1 cellular context compared by ENCODE assay signal in the genomic region with DNA sequence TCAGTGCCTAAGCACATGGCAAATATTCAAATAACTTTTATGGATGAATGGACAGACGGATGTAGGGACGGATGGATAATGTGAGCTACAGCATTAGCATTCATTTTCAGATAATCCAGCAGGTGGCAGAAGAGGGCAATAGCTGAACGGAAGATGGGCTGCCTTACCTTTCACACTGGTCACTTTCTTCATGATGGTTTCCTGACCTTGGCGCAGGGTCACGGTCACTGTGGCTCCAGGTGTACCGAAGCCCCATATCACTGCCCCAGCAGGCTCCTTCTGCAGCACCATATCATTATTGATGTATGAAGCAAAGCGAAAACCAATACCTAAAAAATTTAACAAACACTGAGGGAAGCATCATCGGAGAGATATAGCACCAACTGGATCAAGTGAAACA.
A peak's percentile ranks its signal among the peaks of the same experiment; 100 is the strongest.
TF ChIP-seq lines count a peak whose summit lies in the region.

No MANE protein-coding gene starts in this region.

TF ChIP-seq in HepG2, 621 proteins besides CTCF, POLR2A, EP300 and RAD21 (continued from another document and continues in another):
- TF ChIP-seq, protein P1, sequence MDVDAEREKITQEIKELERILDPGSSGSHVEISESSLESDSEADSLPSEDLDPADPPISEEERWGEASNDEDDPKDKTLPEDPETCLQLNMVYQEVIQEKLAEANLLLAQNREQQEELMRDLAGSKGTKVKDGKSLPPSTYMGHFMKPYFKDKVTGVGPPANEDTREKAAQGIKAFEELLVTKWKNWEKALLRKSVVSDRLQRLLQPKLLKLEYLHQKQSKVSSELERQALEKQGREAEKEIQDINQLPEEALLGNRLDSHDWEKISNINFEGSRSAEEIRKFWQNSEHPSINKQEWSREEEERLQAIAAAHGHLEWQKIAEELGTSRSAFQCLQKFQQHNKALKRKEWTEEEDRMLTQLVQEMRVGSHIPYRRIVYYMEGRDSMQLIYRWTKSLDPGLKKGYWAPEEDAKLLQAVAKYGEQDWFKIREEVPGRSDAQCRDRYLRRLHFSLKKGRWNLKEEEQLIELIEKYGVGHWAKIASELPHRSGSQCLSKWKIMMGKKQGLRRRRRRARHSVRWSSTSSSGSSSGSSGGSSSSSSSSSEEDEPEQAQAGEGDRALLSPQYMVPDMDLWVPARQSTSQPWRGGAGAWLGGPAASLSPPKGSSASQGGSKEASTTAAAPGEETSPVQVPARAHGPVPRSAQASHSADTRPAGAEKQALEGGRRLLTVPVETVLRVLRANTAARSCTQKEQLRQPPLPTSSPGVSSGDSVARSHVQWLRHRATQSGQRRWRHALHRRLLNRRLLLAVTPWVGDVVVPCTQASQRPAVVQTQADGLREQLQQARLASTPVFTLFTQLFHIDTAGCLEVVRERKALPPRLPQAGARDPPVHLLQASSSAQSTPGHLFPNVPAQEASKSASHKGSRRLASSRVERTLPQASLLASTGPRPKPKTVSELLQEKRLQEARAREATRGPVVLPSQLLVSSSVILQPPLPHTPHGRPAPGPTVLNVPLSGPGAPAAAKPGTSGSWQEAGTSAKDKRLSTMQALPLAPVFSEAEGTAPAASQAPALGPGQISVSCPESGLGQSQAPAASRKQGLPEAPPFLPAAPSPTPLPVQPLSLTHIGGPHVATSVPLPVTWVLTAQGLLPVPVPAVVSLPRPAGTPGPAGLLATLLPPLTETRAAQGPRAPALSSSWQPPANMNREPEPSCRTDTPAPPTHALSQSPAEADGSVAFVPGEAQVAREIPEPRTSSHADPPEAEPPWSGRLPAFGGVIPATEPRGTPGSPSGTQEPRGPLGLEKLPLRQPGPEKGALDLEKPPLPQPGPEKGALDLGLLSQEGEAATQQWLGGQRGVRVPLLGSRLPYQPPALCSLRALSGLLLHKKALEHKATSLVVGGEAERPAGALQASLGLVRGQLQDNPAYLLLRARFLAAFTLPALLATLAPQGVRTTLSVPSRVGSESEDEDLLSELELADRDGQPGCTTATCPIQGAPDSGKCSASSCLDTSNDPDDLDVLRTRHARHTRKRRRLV (CRISPR knock-in tag; IDR thresholded peaks at IDR 0.05), result no peak
- no peak for TF ChIP-seq ZNF224 (CRISPR knock-in tag; IDR thresholded peaks at IDR 0.05)
- no peak for TF ChIP-seq CREB1 (IDR thresholded peaks at IDR 0.05)
- TF ChIP-seq CREB1 (CRISPR knock-in tag; IDR thresholded peaks at IDR 0.05), result no peak
- 0 out of 2 replicates have a peak, but pooled peaks have one; percentile 21 for TF ChIP-seq THAP11 (CRISPR knock-in tag; IDR thresholded peaks at IDR 0.05)
- TF ChIP-seq ZNF335 (CRISPR knock-in tag; IDR thresholded peaks at IDR 0.05), result no peak
- no peak for TF ChIP-seq ZNF773 (CRISPR knock-in tag; IDR thresholded peaks at IDR 0.05; ENCODE audit: borderline replicate concordance)
- TF ChIP-seq SMAD3 (CRISPR knock-in tag; IDR thresholded peaks at IDR 0.05), result 0 out of 2 replicates have a peak, but pooled peaks have one; percentile 25
- TF ChIP-seq ZNF616 (CRISPR knock-in tag; IDR thresholded peaks at IDR 0.05; ENCODE audit: low read depth), result no peak
- TF ChIP-seq, protein P2, sequence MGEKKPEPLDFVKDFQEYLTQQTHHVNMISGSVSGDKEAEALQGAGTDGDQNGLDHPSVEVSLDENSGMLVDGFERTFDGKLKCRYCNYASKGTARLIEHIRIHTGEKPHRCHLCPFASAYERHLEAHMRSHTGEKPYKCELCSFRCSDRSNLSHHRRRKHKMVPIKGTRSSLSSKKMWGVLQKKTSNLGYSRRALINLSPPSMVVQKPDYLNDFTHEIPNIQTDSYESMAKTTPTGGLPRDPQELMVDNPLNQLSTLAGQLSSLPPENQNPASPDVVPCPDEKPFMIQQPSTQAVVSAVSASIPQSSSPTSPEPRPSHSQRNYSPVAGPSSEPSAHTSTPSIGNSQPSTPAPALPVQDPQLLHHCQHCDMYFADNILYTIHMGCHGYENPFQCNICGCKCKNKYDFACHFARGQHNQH (CRISPR knock-in tag; IDR thresholded peaks at IDR 0.05), result no peak
- no peak for TF ChIP-seq ZSCAN25 (CRISPR knock-in tag; IDR thresholded peaks at IDR 0.05)
- no peak for TF ChIP-seq ZKSCAN1 (IDR thresholded peaks at IDR 0.05; ENCODE audit: low read length)
- no peak for TF ChIP-seq NFE2L1 (CRISPR knock-in tag; IDR thresholded peaks at IDR 0.05; ENCODE audit: borderline replicate concordance)
- TF ChIP-seq HMG20B (CRISPR knock-in tag; conservative IDR thresholded peaks at IDR 0.05), result no peak
- TF ChIP-seq RXRA (CRISPR knock-in tag; IDR thresholded peaks at IDR 0.05), result peak; percentile 59; the same call in 1 of the 2 replicates
- TF ChIP-seq KAT8 (CRISPR knock-in tag; IDR thresholded peaks at IDR 0.05), result no peak
- TF ChIP-seq, protein P3, sequence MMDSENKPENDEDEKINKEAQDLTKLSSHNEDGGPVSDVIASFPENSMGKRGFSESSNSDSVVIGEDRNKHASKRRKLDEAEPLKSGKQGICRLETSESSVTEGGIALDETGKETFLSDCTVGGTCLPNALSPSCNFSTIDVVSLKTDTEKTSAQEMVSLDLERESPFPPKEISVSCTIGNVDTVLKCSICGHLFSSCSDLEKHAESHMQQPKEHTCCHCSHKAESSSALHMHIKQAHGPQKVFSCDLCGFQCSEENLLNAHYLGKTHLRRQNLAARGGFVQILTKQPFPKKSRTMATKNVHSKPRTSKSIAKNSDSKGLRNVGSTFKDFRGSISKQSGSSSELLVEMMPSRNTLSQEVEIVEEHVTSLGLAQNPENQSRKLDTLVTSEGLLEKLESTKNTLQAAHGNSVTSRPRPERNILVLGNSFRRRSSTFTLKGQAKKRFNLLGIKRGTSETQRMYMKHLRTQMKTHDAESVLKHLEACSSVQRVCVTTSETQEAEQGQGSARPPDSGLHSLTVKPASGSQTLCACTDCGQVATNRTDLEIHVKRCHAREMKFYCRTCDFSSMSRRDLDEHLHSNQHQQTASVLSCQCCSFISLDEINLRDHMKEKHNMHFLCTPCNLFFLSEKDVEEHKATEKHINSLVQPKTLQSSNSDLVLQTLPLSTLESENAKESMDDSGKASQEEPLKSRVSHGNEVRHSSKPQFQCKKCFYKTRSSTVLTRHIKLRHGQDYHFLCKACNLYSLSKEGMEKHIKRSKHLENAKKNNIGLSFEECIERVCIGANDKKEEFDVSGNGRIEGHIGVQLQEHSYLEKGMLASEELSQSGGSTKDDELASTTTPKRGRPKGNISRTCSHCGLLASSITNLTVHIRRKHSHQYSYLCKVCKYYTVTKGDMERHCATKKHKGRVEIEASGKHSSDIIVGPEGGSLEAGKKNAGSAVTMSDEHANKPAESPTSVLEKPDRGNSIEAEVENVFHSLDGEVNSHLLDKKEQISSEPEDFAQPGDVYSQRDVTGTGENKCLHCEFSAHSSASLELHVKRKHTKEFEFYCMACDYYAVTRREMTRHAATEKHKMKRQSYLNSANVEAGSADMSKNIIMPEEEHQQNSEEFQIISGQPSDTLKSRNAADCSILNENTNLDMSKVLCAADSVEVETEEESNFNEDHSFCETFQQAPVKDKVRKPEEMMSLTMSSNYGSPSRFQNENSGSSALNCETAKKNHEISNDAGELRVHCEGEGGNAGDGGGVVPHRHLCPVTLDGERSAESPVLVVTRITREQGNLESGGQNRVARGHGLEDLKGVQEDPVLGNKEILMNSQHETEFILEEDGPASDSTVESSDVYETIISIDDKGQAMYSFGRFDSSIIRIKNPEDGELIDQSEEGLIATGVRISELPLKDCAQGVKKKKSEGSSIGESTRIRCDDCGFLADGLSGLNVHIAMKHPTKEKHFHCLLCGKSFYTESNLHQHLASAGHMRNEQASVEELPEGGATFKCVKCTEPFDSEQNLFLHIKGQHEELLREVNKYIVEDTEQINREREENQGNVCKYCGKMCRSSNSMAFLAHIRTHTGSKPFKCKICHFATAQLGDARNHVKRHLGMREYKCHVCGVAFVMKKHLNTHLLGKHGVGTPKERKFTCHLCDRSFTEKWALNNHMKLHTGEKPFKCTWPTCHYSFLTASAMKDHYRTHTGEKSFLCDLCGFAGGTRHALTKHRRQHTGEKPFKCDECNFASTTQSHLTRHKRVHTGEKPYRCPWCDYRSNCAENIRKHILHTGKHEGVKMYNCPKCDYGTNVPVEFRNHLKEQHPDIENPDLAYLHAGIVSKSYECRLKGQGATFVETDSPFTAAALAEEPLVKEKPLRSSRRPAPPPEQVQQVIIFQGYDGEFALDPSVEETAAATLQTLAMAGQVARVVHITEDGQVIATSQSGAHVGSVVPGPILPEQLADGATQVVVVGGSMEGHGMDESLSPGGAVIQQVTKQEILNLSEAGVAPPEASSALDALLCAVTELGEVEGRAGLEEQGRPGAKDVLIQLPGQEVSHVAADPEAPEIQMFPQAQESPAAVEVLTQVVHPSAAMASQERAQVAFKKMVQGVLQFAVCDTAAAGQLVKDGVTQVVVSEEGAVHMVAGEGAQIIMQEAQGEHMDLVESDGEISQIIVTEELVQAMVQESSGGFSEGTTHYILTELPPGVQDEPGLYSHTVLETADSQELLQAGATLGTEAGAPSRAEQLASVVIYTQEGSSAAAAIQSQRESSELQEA (CRISPR knock-in tag; IDR thresholded peaks at IDR 0.05; ENCODE audit: not compliant biosample characterization), result no peak
- no peak for TF ChIP-seq TCF7L2 (IDR thresholded peaks at IDR 0.05; ENCODE audit: low read depth, low read length)
- no peak for TF ChIP-seq ZNF570 (CRISPR knock-in tag; IDR thresholded peaks at IDR 0.05; ENCODE audit: borderline replicate concordance)
- no peak for TF ChIP-seq MAFF (IDR thresholded peaks at IDR 0.05; ENCODE audit: low read depth, low read length)
- no peak for TF ChIP-seq TBX3 (IDR thresholded peaks at IDR 0.05; ENCODE audit: borderline replicate concordance)
- peak; percentile 73 for TF ChIP-seq NR2F6 (IDR thresholded peaks at IDR 0.05)
- TF ChIP-seq NR2F6 (CRISPR knock-in tag; IDR thresholded peaks at IDR 0.05), result peak; percentile 71
- no peak for TF ChIP-seq MYC (CRISPR knock-in tag; IDR thresholded peaks at IDR 0.05; ENCODE audit: borderline replicate concordance)
- no peak for TF ChIP-seq ARNTL (CRISPR knock-in tag; IDR thresholded peaks at IDR 0.05)
- TF ChIP-seq, protein P4, sequence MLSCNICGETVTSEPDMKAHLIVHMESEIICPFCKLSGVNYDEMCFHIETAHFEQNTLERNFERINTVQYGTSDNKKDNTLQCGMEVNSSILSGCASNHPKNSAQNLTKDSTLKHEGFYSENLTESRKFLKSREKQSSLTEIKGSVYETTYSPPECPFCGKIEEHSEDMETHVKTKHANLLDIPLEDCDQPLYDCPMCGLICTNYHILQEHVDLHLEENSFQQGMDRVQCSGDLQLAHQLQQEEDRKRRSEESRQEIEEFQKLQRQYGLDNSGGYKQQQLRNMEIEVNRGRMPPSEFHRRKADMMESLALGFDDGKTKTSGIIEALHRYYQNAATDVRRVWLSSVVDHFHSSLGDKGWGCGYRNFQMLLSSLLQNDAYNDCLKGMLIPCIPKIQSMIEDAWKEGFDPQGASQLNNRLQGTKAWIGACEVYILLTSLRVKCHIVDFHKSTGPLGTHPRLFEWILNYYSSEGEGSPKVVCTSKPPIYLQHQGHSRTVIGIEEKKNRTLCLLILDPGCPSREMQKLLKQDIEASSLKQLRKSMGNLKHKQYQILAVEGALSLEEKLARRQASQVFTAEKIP (CRISPR knock-in tag; IDR thresholded peaks at IDR 0.05; ENCODE audit: borderline replicate concordance), result no peak
- no peak for TF ChIP-seq NONO (IDR thresholded peaks at IDR 0.05)
- TF ChIP-seq NONO (CRISPR knock-in tag; conservative IDR thresholded peaks at IDR 0.05), result no peak
- no peak for TF ChIP-seq NAIF1 (CRISPR knock-in tag; IDR thresholded peaks at IDR 0.05; ENCODE audit: borderline replicate concordance)
- TF ChIP-seq RBM22 (optimal IDR thresholded peaks at IDR 0.05; ENCODE audit: low read length), result no peak
- no peak for TF ChIP-seq SRY (CRISPR knock-in tag; IDR thresholded peaks at IDR 0.05)
- TF ChIP-seq CEBPG (CRISPR knock-in tag; IDR thresholded peaks at IDR 0.05), result no peak
- no peak for TF ChIP-seq ZNF160 (CRISPR knock-in tag; IDR thresholded peaks at IDR 0.05)
- no peak for TF ChIP-seq ZFYVE20 (CRISPR knock-in tag; IDR thresholded peaks at IDR 0.05; ENCODE audit: borderline replicate concordance, low read depth)
- no peak for TF ChIP-seq YY1 (IDR thresholded peaks at IDR 0.05; ENCODE audit: insufficient read depth, insufficient replicate concordance, low read depth, low read length)
- TF ChIP-seq KLF16 (CRISPR knock-in tag; IDR thresholded peaks at IDR 0.05), result 0 out of 4 replicates have a peak, but pooled peaks of 1 of the 2 experiments have one; percentile 43
- TF ChIP-seq RARA (CRISPR knock-in tag; IDR thresholded peaks at IDR 0.05), result peak; percentile 29; the same call in 1 of the 2 replicates
- TF ChIP-seq, protein P5, sequence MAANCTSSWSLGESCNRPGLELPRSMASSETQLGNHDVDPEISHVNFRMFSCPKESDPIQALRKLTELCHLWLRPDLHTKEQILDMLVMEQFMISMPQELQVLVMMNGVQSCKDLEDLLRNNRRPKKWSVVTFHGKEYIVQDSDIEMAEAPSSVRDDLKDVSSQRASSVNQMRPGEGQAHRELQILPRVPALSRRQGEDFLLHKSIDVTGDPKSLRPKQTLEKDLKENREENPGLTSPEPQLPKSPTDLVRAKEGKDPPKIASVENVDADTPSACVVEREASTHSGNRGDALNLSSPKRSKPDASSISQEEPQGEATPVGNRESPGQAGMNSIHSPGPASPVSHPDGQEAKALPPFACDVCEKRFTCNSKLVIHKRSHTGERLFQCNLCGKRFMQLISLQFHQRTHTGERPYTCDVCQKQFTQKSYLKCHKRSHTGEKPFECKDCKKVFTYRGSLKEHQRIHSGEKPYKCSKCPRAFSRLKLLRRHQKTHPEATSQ (CRISPR knock-in tag; IDR thresholded peaks at IDR 0.05; ENCODE audit: borderline replicate concordance), result no peak
- TF ChIP-seq CENPT (CRISPR knock-in tag; IDR thresholded peaks at IDR 0.05; ENCODE audit: low read depth), result no peak
- TF ChIP-seq ARHGAP35 (CRISPR knock-in tag; IDR thresholded peaks at IDR 0.05; ENCODE audit: borderline replicate concordance), result no peak
- no peak for TF ChIP-seq KLF13 (CRISPR knock-in tag; IDR thresholded peaks at IDR 0.05)
- 0 out of 4 replicates have a peak, but pooled peaks of 1 of the 2 experiments have one; percentile 51 for TF ChIP-seq NR2F1 (CRISPR knock-in tag; IDR thresholded peaks at IDR 0.05)
- TF ChIP-seq NR1H2 (CRISPR knock-in tag; IDR thresholded peaks at IDR 0.05; ENCODE audit: borderline replicate concordance, low read depth), result no peak
- TF ChIP-seq ZNF17 (CRISPR knock-in tag; IDR thresholded peaks at IDR 0.05), result no peak
- TF ChIP-seq DR1 (CRISPR knock-in tag; IDR thresholded peaks at IDR 0.05), result no peak
- no peak for TF ChIP-seq ZNF33A (CRISPR knock-in tag; IDR thresholded peaks at IDR 0.05; ENCODE audit: borderline replicate concordance)
- TF ChIP-seq NFE2L2 (IDR thresholded peaks at IDR 0.05; ENCODE audit: low read length), result no peak
- TF ChIP-seq ZNF652 (CRISPR knock-in tag; IDR thresholded peaks at IDR 0.05; ENCODE audit: borderline replicate concordance, low read depth), result no peak
- no peak for TF ChIP-seq ZNF431 (CRISPR knock-in tag; IDR thresholded peaks at IDR 0.05; ENCODE audit: borderline replicate concordance, low read depth)
- TF ChIP-seq ZNF790 (CRISPR knock-in tag; IDR thresholded peaks at IDR 0.05; ENCODE audit: borderline replicate concordance), result no peak
- no peak for TF ChIP-seq MATR3 (CRISPR knock-in tag; IDR thresholded peaks at IDR 0.05)
- no peak for TF ChIP-seq ZNF703 (CRISPR knock-in tag; IDR thresholded peaks at IDR 0.05; ENCODE audit: borderline replicate concordance)
- no peak for TF ChIP-seq ZNF282 (IDR thresholded peaks at IDR 0.05; ENCODE audit: partially characterized antibody)
- TF ChIP-seq JDP2 (CRISPR knock-in tag; IDR thresholded peaks at IDR 0.05; ENCODE audit: borderline replicate concordance), result no peak
- TF ChIP-seq ZNF839 (CRISPR knock-in tag; IDR thresholded peaks at IDR 0.05; ENCODE audit: borderline replicate concordance), result no peak
- no peak for TF ChIP-seq ZNF7 (CRISPR knock-in tag; IDR thresholded peaks at IDR 0.05)
- no peak for TF ChIP-seq POGZ (CRISPR knock-in tag; IDR thresholded peaks at IDR 0.05)
- TF ChIP-seq ZNF331 (CRISPR knock-in tag; IDR thresholded peaks at IDR 0.05), result 0 out of 2 replicates have a peak, but pooled peaks have one; percentile 28
